8 cellular contexts compared by ENCODE assay signal in genomic region chr1:65420590-65421340, GRCh38. TPM values are rescaled to one million over a fixed set of nuclear protein-coding genes. Genes with fewer than 3 reads are reported as not detected.
DNase-seq lines count a peak whose midpoint lies in the region; ATAC-seq, FAIRE-seq and TF ChIP-seq lines count a peak whose summit lies in the region.

A gene with protein sequence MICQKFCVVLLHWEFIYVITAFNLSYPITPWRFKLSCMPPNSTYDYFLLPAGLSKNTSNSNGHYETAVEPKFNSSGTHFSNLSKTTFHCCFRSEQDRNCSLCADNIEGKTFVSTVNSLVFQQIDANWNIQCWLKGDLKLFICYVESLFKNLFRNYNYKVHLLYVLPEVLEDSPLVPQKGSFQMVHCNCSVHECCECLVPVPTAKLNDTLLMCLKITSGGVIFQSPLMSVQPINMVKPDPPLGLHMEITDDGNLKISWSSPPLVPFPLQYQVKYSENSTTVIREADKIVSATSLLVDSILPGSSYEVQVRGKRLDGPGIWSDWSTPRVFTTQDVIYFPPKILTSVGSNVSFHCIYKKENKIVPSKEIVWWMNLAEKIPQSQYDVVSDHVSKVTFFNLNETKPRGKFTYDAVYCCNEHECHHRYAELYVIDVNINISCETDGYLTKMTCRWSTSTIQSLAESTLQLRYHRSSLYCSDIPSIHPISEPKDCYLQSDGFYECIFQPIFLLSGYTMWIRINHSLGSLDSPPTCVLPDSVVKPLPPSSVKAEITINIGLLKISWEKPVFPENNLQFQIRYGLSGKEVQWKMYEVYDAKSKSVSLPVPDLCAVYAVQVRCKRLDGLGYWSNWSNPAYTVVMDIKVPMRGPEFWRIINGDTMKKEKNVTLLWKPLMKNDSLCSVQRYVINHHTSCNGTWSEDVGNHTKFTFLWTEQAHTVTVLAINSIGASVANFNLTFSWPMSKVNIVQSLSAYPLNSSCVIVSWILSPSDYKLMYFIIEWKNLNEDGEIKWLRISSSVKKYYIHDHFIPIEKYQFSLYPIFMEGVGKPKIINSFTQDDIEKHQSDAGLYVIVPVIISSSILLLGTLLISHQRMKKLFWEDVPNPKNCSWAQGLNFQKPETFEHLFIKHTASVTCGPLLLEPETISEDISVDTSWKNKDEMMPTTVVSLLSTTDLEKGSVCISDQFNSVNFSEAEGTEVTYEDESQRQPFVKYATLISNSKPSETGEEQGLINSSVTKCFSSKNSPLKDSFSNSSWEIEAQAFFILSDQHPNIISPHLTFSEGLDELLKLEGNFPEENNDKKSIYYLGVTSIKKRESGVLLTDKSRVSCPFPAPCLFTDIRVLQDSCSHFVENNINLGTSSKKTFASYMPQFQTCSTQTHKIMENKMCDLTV (plus strand): TSS chr1:65420668. CDS start chr1:65565566, 144,898 bp downstream.
A gene with protein sequence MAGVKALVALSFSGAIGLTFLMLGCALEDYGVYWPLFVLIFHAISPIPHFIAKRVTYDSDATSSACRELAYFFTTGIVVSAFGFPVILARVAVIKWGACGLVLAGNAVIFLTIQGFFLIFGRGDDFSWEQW (plus strand): TSS chr1:65420668. CDS start chr1:65420725, 57 bp downstream.

- no peaks in the 10 kb centered on the region for H3K27me3 Mint-ChIP-seq in CD8-positive, alpha-beta T cell (ENCODE audit: low read depth)

- peaks cover 21% of the 10 kb centered on the region for H3K4me1 Mint-ChIP-seq in CD8-positive, alpha-beta T cell (ENCODE audit: low read depth)

- ATAC-seq in CD8-positive, alpha-beta T cell = no peak
- peak; percentile 15 for ATAC-seq in HG03558 (IDR thresholded peaks at IDR 0.05; ENCODE audit: extremely low read depth, unreplicated experiment)

- no peaks in the 10 kb centered on the region for H3K9me3 Mint-ChIP-seq in CD8-positive, alpha-beta T cell

- FAIRE-seq in GM19239 (lab: Jason Lieb, UNC) = no peak

- WGBS in esophagus, 2 donors = 1% methylated on average over 53 to 60 of the region's 60 CpGs

- peak in 1 of 7 experiments; percentile 20 for DNase-seq in CD8-positive, alpha-beta T cell
- peak; percentile 65 for DNase-seq in GM19239 (ENCODE audit: insufficient read length, low spot score)
- peak; percentile 76 for DNase-seq in SIG-M5 (lab: John Stamatoyannopoulos, UW)
- no peak for DNase-seq in occipital lobe (lab: John Stamatoyannopoulos, UW)
- DNase-seq in ecto neural progenitor cell (ENCODE audit: low spot score) = no peak
- DNase-seq in cerebellar cortex (ENCODE audit: low spot score) = no peak

- H3K36me3 ChIP-seq in CD8-positive, alpha-beta T cell (ENCODE audit: insufficient read depth, low read length) = no peaks in the 10 kb centered on the region
- peaks cover 2 to 5% of the 10 kb centered on the region in 2 donors for H3K36me3 ChIP-seq in esophagus (ENCODE audit: control insufficient read depth in 2 of 2, insufficient read depth in 2 of 2, low read length in 1 of 2)

- intact Hi-C loops in CD8-positive, alpha-beta T cell (cut with DNase I, micrococcal nuclease) = loop anchor here (1.0 to 10.0 kb wide), 10 partner anchors 166 to 1898 kb away; partner anchors contain the start of genes EFCAB7 (in 1 of the 2), ITGB3BP (in 1 of the 2), JAK1 (in 1 of the 2) and PGM1 (in 1 of the 2)

- peaks cover 11% of the 10 kb centered on the region for H3K36me3 Mint-ChIP-seq in CD8-positive, alpha-beta T cell

- H3K4me3 Mint-ChIP-seq in CD8-positive, alpha-beta T cell = no peak within 1 kb of the TSS

- no peak for TF ChIP-seq CTCF in CD8-positive, alpha-beta T cell (IDR thresholded peaks at IDR 0.05)

- peak within 1 kb of the TSS; percentile 93 for H3K27ac Mint-ChIP-seq in CD8-positive, alpha-beta T cell

- H3K4me3 ChIP-seq in CD8-positive, alpha-beta T cell (ENCODE audit: low read depth, low read length) = peak within 1 kb of the TSS; percentile 96
- peak within 1 kb of the TSS; percentile 86 to 92 for H3K4me3 ChIP-seq in esophagus (ENCODE audit: low read depth in 1 of 2, low read length in 2 of 2)

- peaks cover 15% of the 10 kb centered on the region for H3K4me1 ChIP-seq in CD8-positive, alpha-beta T cell (ENCODE audit: insufficient read depth, low read length)
- H3K4me1 ChIP-seq in esophagus (ENCODE audit: control insufficient read depth in 2 of 2, insufficient read depth in 2 of 2, low read length in 1 of 2) = peaks cover 2 to 16% of the 10 kb centered on the region in 2 donors

- no peaks in the 10 kb centered on the region for H3K27me3 ChIP-seq in CD8-positive, alpha-beta T cell (ENCODE audit: insufficient read depth, low read length)
- H3K27me3 ChIP-seq in esophagus (ENCODE audit: control insufficient read depth in 1 of 2, insufficient read depth in 2 of 2, low read length in 2 of 2) = no peaks in the 10 kb centered on the region

- peak within 1 kb of the TSS; percentile 69 for H3K27ac ChIP-seq in CD8-positive, alpha-beta T cell (ENCODE audit: low read depth, low read length)
- peak within 1 kb of the TSS; percentile 98 to 99 for H3K27ac ChIP-seq in esophagus (ENCODE audit: low read depth in 2 of 2, low read length in 1 of 2)

- no peaks in the 10 kb centered on the region for H3K9me3 ChIP-seq in CD8-positive, alpha-beta T cell (ENCODE audit: low read length)
- H3K9me3 ChIP-seq in esophagus (ENCODE audit: control insufficient read depth in 2 of 2, insufficient read depth in 1 of 2, low read depth in 1 of 2, low read length in 1 of 2) = no peaks in the 10 kb centered on the region

- POLR2A ChIA-PET in CD8-positive, alpha-beta T cell (lab: Charles Lee) = interaction anchor here (0.7 to 2.0 kb wide), 5 partner anchors 10 to 1633 kb away, joined by 3 to 11 read pairs (median 3); partner anchors contain the start of gene SLC35D1

- CTCF ChIA-PET in CD8-positive, alpha-beta T cell (lab: Charles Lee) = interaction anchor here (1.6 kb wide), 1 partner anchor 10 kb away, joined by 10 read pairs; no protein-coding TSS in a partner anchor

RNA-seq across cellular contexts. Expression of the first gene that starts in this region (rescaled TPM):
- under 1 TPM; 0.49 to 0.58 TPM for total RNA-seq in CD8-positive, alpha-beta T cell
- 1 to 10 TPM; 1.2 to 2.6 TPM for polyA plus RNA-seq in esophagus
- total RNA-seq in occipital lobe = 12.8 TPM

RNA-seq across cellular contexts. Expression of the second gene that starts in this region (rescaled TPM):
- total RNA-seq in CD8-positive, alpha-beta T cell = 10 to 100 TPM; 10.3 to 16.5 TPM
- 10 to 100 TPM; 23.2 to 26.4 TPM for polyA plus RNA-seq in esophagus
- 35.2 TPM for total RNA-seq in occipital lobe

Comparison
In these comparisons a context has a peak if more than half of its experiments do, and no peak if none do; other contexts are left out.
1. DNase-seq: peak in GM19239 (single experiment) and SIG-M5 (single experiment); none in occipital lobe (single experiment), ecto neural progenitor cell (single experiment) and cerebellar cortex (single experiment).